In genomic region chr1:160672118-160672517, GRCh38 we compare ENCODE assay signal across 1 cellular context.
A peak's percentile ranks its signal among the peaks of the same experiment; 100 is the strongest.
TF ChIP-seq lines count a peak whose summit lies in the region.

No MANE protein-coding gene starts in this region.

TF ChIP-seq in H1, 55 proteins besides CTCF, POLR2A, EP300 and RAD21:
- TF ChIP-seq CHD7 (IDR thresholded peaks at IDR 0.05; ENCODE audit: insufficient replicate concordance, low read length) (no peak), POU5F1 (IDR thresholded peaks at IDR 0.05; ENCODE audit: low read depth, low read length) (0 out of 2 replicates have a peak, but pooled peaks have one; percentile 1), TCF12 (IDR thresholded peaks at IDR 0.05; ENCODE audit: low read depth, low read length) (peak; percentile 97)
